In genomic region chr9:126474201-126474765, GRCh38 we compare ENCODE assay signal across 15 cellular contexts.
DNase-seq lines count a peak whose midpoint lies in the region; ATAC-seq, FAIRE-seq and TF ChIP-seq lines count a peak whose summit lies in the region.
"Had no signal": no experiment of that assay in that cellular context is flagged by ENCODE, and none has a peak within 500 bp of the region (broad histone marks: within the 10 kb centered on the region; RNA-seq: fewer than 3 reads in every experiment).

No MANE protein-coding gene starts in this region.

- H3K4me1 Mint-ChIP-seq in neural progenitor cell, result peaks cover 34% of the 10 kb centered on the region

- FAIRE-seq in GM12891 (lab: Jason Lieb, UNC), result no peak

- peaks cover 28% of the 10 kb centered on the region for H3K4me1 ChIP-seq in neural progenitor cell
- H3K4me1 ChIP-seq: adrenal gland had no signal

- no peak for TF ChIP-seq POLR2A in GM12891 (IDR thresholded peaks at IDR 0.05; ENCODE audit: low read depth, low read length)

- H3K27ac ChIP-seq in neural progenitor cell, result no peak overlapping the region
- H3K27ac ChIP-seq: adrenal gland, ovary had no signal

- ATAC-seq in HG03175 (IDR thresholded peaks at IDR 0.05; ENCODE audit: unreplicated experiment) (no peak), Right ventricle myocardium superior (ENCODE audit: poor library complexity) (no peak)

- H3K4me2 ChIP-seq in neural progenitor cell, result no peak overlapping the region

- no peaks in the 10 kb centered on the region for H3K79me2 ChIP-seq in neural progenitor cell (ENCODE audit: low read depth)

- no peak overlapping the region for H3K9ac ChIP-seq in neural progenitor cell

- no peaks in the 10 kb centered on the region for H3K36me3 ChIP-seq in neural progenitor cell
- H3K36me3 ChIP-seq: adrenal gland, ovary had no signal

- no peak overlapping the region for H3K4me3 Mint-ChIP-seq in neural progenitor cell
- H3K4me3 Mint-ChIP-seq: activated B cell treated with CpG ODN at 0.5 μM for 24 hours had no signal

- H3K27ac Mint-ChIP-seq in neural progenitor cell, result peak overlapping the region; percentile 4
- H3K27ac Mint-ChIP-seq: activated B cell treated with CpG ODN at 0.5 μM for 24 hours had no signal

- peaks cover 4% of the 10 kb centered on the region for H3K27me3 Mint-ChIP-seq in neural progenitor cell (ENCODE audit: insufficient read depth, low read depth)
- H3K27me3 Mint-ChIP-seq: activated B cell treated with CpG ODN at 0.5 μM for 24 hours; CD4-positive, alpha-beta memory T cell had no signal

- H3K27me3 ChIP-seq in neural progenitor cell, result no peaks in the 10 kb centered on the region
- H3K27me3 ChIP-seq: adrenal gland, ovary had no signal

- peaks cover 21% of the 10 kb centered on the region for H3K36me3 Mint-ChIP-seq in neural progenitor cell

- peaks cover 5% of the 10 kb centered on the region for H4K20me1 ChIP-seq in neural progenitor cell (ENCODE audit: low read depth)

- H3K9me3 ChIP-seq in neural progenitor cell (ENCODE audit: low read depth), result no peaks in the 10 kb centered on the region
- H3K9me3 ChIP-seq: adrenal gland, ovary had no signal

- intact Hi-C loops in Right ventricle myocardium superior (cut with DNase I), result no loop called here

- no peak overlapping the region for H3K4me3 ChIP-seq in neural progenitor cell
- H3K4me3 ChIP-seq: adrenal gland, ovary had no signal

- H3K9me3 Mint-ChIP-seq in neural progenitor cell, result peaks cover 5% of the 10 kb centered on the region
- H3K9me3 Mint-ChIP-seq: CD4-positive, alpha-beta memory T cell had no signal

- H3F3A ChIP-seq in neural progenitor cell (ENCODE audit: low read depth), result peaks cover 20% of the 10 kb centered on the region

- DNase-seq in AG20443 (ENCODE audit: low spot score), result peak; percentile 58
- peak; percentile 63 for DNase-seq in M059J (ENCODE audit: low read depth)
- peak; percentile 65 for DNase-seq in dedifferentiated amniotic fluid mesenchymal stem cell (ENCODE audit: extremely low spot score)
- no peak for DNase-seq in neural progenitor cell (ENCODE audit: low spot score)
- DNase-seq in GM12891 (ENCODE audit: insufficient read length, low spot score), result no peak
- DNase-seq in Right ventricle myocardium superior, result no peak
- no peak for DNase-seq in nucleus accumbens (lab: John Stamatoyannopoulos, UW)
- DNase-seq: activated B cell treated with CpG ODN at 0.5 μM for 24 hours; adrenal gland; CD4-positive, alpha-beta memory T cell; mammary epithelial cell; NCI-H1694; ovary; stimulated activated CD4-positive, alpha-beta T cell treated with anti-CD3 and anti-CD28 coated beads, Interleukin-1b, Interleukin-23, amount 100 ng/mL, for 48 hours had no signal

- no peak overlapping the region for H2AFZ ChIP-seq in neural progenitor cell (replicated peaks)

- TF ChIP-seq CTCF in neural progenitor cell (IDR thresholded peaks at IDR 0.05), result no peak

TF ChIP-seq in GM12891, 5 proteins besides CTCF, POLR2A, EP300 and RAD21:
- TF ChIP-seq POU2F2 (IDR thresholded peaks at IDR 0.05; ENCODE audit: low read depth, low read length), result no peak
- TF ChIP-seq PAX5 (IDR thresholded peaks at IDR 0.05; ENCODE audit: insufficient read depth, low read length, severe bottlenecking), result no peak
- TF ChIP-seq SPI1 (IDR thresholded peaks at IDR 0.05; ENCODE audit: low read depth, low read length), result no peak
- no peak for TF ChIP-seq POLR2AphosphoS5 (IDR thresholded peaks at IDR 0.05; ENCODE audit: low read depth, low read length)
- no peak for TF ChIP-seq TAF1 (IDR thresholded peaks at IDR 0.05; ENCODE audit: low read depth, low read length)
TF ChIP-seq in GM12891: peak in this region for 0.

Comparison
In these comparisons a context has a peak if more than half of its experiments do, and no peak if none do; other contexts are left out.
1. DNase-seq: peak in AG20443 (single experiment), M059J (single experiment) and dedifferentiated amniotic fluid mesenchymal stem cell (single experiment); none in neural progenitor cell (single experiment), GM12891 (single experiment), Right ventricle myocardium superior (single experiment) and nucleus accumbens (0 of 56).